Comparison of ENCODE assay signal across 21 cellular contexts in the genomic region with DNA sequence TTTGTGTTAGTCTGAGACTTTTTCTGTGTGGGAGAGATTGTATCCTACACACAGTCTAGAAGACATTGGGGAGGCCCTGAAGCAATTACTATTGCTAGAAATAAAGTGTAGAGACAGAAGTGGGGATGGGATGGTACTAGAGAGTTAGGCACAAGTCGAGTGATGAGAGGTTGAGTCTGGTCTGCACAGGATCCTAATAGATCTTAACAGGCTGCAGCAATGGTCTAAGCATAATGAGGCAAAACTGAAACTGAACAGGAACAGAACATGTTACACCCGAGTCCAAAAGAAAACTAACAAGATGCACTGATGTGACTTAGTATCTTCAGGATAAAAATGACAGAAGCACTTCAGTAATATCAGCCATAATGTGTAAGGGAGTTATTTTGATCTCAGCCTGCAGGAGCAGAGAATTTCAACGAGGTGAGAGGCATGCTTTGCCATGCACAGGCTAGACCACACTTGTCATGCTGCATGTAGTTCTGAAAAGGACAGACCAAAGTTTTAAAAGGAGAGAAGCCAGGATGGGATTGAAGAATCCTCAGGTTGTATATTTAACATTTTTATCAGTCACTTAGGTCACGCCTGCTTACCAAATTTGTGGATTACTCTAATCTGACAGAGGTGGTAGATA.
"Had no signal": no experiment of that assay in that cellular context is flagged by ENCODE, and none has a peak within 500 bp of the region (broad histone marks: within the 10 kb centered on the region; RNA-seq: fewer than 3 reads in every experiment).

No MANE protein-coding gene starts in this region.

- H3K27me3 ChIP-seq: esophagus muscularis mucosa, left lung, pancreas, right lobe of liver, uterus had no signal

- H3K4me3 ChIP-seq: esophagus muscularis mucosa, left lung, pancreas, right lobe of liver, skin epidermis, uterus had no signal

- DNase-seq: activated CD4-positive, alpha-beta T cell treated with anti-CD3 and anti-CD28 coated beads for 1 hour; activated CD4-positive, alpha-beta T cell treated with anti-CD3 and anti-CD28 coated beads, Interleukin-2, amount 50 U/mL, for 1 hour; activated CD8-positive, alpha-beta T cell treated with anti-CD3 and anti-CD28 coated beads, Interleukin-2, amount 10 ng/mL, durations not matched to agents 7 days and 5 days; activated gamma-delta T cell; activated naive CD4-positive, alpha-beta T cell treated with anti-CD3 and anti-CD28 coated beads, Interleukin-2, amount 50 U/mL, for 16 hours; aorta; effector memory CD4-positive, alpha-beta T cell; left lung; pancreas; right lobe of liver; stimulated activated CD4-positive, alpha-beta T cell treated with anti-CD3 and anti-CD28 coated beads, Interleukin-2, amount 100 ng/mL, for 24 hours; T-helper 1 cell; trophoblast cell; uterus; WERI-Rb-1 had no signal

- H3K4me1 ChIP-seq: esophagus muscularis mucosa, left lung, pancreas, right lobe of liver, uterus had no signal

- FAIRE-seq: colon, endothelial cell of umbilical vein, pancreas, TTC549 had no signal

- H3K27ac ChIP-seq: esophagus muscularis mucosa, left lung, pancreas, right lobe of liver, skin epidermis, uterus, WERI-Rb-1 had no signal

- H3K36me3 ChIP-seq: esophagus muscularis mucosa, left lung, pancreas, right lobe of liver, uterus, WERI-Rb-1 had no signal

- ATAC-seq: activated CD8-positive, alpha-beta T cell treated with anti-CD3 and anti-CD28 coated beads, Interleukin-2, amount 10 ng/mL, durations not matched to agents 7 days and 5 days; left lung; pancreas; right lobe of liver; stimulated activated memory B cell treated with anti-CD40 and anti-IgM and Interleukin-4, amounts not matched to agents 10 μg/mL and 1 μg/mL and 100 μg/mL, for 72 hours had no signal

- H3K9me3 ChIP-seq: esophagus muscularis mucosa, left lung, pancreas, right lobe of liver, uterus had no signal
